ENCODE assay signal across 14 cellular contexts in genomic region chr4:186203391-186203802, GRCh38. TPM values are rescaled to one million over a fixed set of nuclear protein-coding genes. Genes with fewer than 3 reads are reported as not detected.
A peak's percentile ranks its signal among the peaks of the same experiment; 100 is the strongest.
DNase-seq lines count a peak whose midpoint lies in the region; ATAC-seq and TF ChIP-seq lines count a peak whose summit lies in the region.
"Had no signal": no experiment of that assay in that cellular context is flagged by ENCODE, and none has a peak within 500 bp of the region (broad histone marks: within the 10 kb centered on the region; RNA-seq: fewer than 3 reads in every experiment).

No MANE protein-coding gene starts in this region.

- no peaks in the 10 kb centered on the region for H3K27me3 Mint-ChIP-seq in effector memory CD8-positive, alpha-beta T cell
- peaks cover 3% of the 10 kb centered on the region for H3K27me3 Mint-ChIP-seq in nephron (ENCODE audit: low read depth)
- H3K27me3 Mint-ChIP-seq: memory B cell had no signal

- no peaks in the 10 kb centered on the region for H3K27me3 ChIP-seq in smooth muscle cell (ENCODE audit: low read depth)
- H3K27me3 ChIP-seq: heart left ventricle, Peyer's patch had no signal

- no peak overlapping the region for H3K4me3 ChIP-seq in smooth muscle cell

- no peak overlapping the region for H3K27ac ChIP-seq in smooth muscle cell (ENCODE audit: low read depth)

- no peak overlapping the region for H3K4me2 ChIP-seq in smooth muscle cell

- ATAC-seq in effector memory CD8-positive, alpha-beta T cell (replicated peaks): no peak

- H3K36me3 ChIP-seq in smooth muscle cell (ENCODE audit: low read depth): no peaks in the 10 kb centered on the region

- DNase-seq in EH (ENCODE audit: low read depth): peak; percentile 38
- peak; percentile 75 for DNase-seq in NOMO-1 treated with dmso at 0.1 percent for 144 hours (lab: John Stamatoyannopoulos, UW; ENCODE audit: unreplicated experiment)
- DNase-seq in effector memory CD8-positive, alpha-beta T cell: no peak
- no peak for DNase-seq in DMS79 (lab: John Stamatoyannopoulos, UW)
- no peak for DNase-seq in glomerular visceral epithelial cell (ENCODE audit: extremely low spot score)
- no peak for DNase-seq in smooth muscle cell (lab: John Stamatoyannopoulos, UW; ENCODE audit: unreplicated experiment)
- DNase-seq: activated gamma-delta T cell, cortex of kidney, DND-41, NCI-H2029 treated with DMSO at 0.1 percent for 48 hours had no signal

- peaks cover 3% of the 10 kb centered on the region for H3K36me3 Mint-ChIP-seq in effector memory CD8-positive, alpha-beta T cell (ENCODE audit: insufficient read depth)
- peaks cover 7% of the 10 kb centered on the region for H3K36me3 Mint-ChIP-seq in nephron (ENCODE audit: low read depth)

- H2AFZ ChIP-seq in smooth muscle cell (ENCODE audit: low read depth): no peak overlapping the region

- H3K79me2 ChIP-seq in smooth muscle cell (ENCODE audit: low read depth): no peaks in the 10 kb centered on the region

- H3K27ac Mint-ChIP-seq in effector memory CD8-positive, alpha-beta T cell: peak overlapping the region; percentile 56 to 57
- H3K27ac Mint-ChIP-seq in nephron: peak overlapping the region; percentile 24 to 81 (median 31)

- TF ChIP-seq CTCF in nephron (IDR thresholded peaks at IDR 0.05; ENCODE audit: unreplicated experiment in 3 of 3) (no peak), smooth muscle cell (IDR thresholded peaks at IDR 0.05; ENCODE audit: borderline replicate concordance, insufficient read depth, poor library complexity, severe bottlenecking) (no peak)

- H4K20me1 ChIP-seq in smooth muscle cell (ENCODE audit: low read depth): no peaks in the 10 kb centered on the region

- H3K9me3 Mint-ChIP-seq in effector memory CD8-positive, alpha-beta T cell: no peaks in the 10 kb centered on the region
- H3K9me3 Mint-ChIP-seq in nephron: peaks cover 8% of the 10 kb centered on the region
- H3K9me3 Mint-ChIP-seq: memory B cell had no signal

- 87% methylated on average over 12 of the region's 12 CpGs for WGBS in smooth muscle cell (ENCODE audit: low lambda C conversion rate)

- no peaks in the 10 kb centered on the region for H3K9me3 ChIP-seq in smooth muscle cell (replicated peaks; ENCODE audit: low read depth)
- H3K9me3 ChIP-seq: heart left ventricle, Peyer's patch had no signal

- no peak overlapping the region for H3K9ac ChIP-seq in smooth muscle cell (ENCODE audit: low read depth)

- H3K4me1 ChIP-seq in smooth muscle cell (ENCODE audit: low read depth): no peaks in the 10 kb centered on the region
- H3K4me1 ChIP-seq: Peyer's patch had no signal

- no peaks in the 10 kb centered on the region for H3F3A ChIP-seq in smooth muscle cell (ENCODE audit: low read depth)

- peak overlapping the region in 1 of 2 donors; percentile 7 for H3K4me3 Mint-ChIP-seq in effector memory CD8-positive, alpha-beta T cell
- H3K4me3 Mint-ChIP-seq in nephron: no peak overlapping the region

- peaks cover 4 to 14% of the 10 kb centered on the region in 2 donors for H3K4me1 Mint-ChIP-seq in effector memory CD8-positive, alpha-beta T cell (ENCODE audit: low read depth in 2 of 2)
- H3K4me1 Mint-ChIP-seq in nephron: peaks cover 11% of the 10 kb centered on the region

RNA-seq across cellular contexts. Expression of gene CYP4V2, which starts 12.0 kb away (rescaled TPM):
- 1.3 and 3.4 TPM in 2 replicates for total RNA-seq in smooth muscle cell
- polyA plus RNA-seq in smooth muscle cell: 0.42 and 0.46 TPM in 2 replicates

RNA-seq across cellular contexts. Expression of gene KLKB1, which starts 23.9 kb away (rescaled TPM):
- total RNA-seq in smooth muscle cell: not detected in 2 replicates
- not detected in 2 replicates for polyA plus RNA-seq in smooth muscle cell

Comparison
In these comparisons a context has a peak if more than half of its experiments do, and no peak if none do; other contexts are left out.
1. DNase-seq: peak in EH (single experiment) and NOMO-1 treated with dmso at 0.1 percent for 144 hours (single experiment); none in effector memory CD8-positive, alpha-beta T cell (0 of 3), DMS79 (single experiment), glomerular visceral epithelial cell (single experiment) and smooth muscle cell (single experiment).